ENCODE assay signal across 8 cellular contexts in the genomic region with DNA sequence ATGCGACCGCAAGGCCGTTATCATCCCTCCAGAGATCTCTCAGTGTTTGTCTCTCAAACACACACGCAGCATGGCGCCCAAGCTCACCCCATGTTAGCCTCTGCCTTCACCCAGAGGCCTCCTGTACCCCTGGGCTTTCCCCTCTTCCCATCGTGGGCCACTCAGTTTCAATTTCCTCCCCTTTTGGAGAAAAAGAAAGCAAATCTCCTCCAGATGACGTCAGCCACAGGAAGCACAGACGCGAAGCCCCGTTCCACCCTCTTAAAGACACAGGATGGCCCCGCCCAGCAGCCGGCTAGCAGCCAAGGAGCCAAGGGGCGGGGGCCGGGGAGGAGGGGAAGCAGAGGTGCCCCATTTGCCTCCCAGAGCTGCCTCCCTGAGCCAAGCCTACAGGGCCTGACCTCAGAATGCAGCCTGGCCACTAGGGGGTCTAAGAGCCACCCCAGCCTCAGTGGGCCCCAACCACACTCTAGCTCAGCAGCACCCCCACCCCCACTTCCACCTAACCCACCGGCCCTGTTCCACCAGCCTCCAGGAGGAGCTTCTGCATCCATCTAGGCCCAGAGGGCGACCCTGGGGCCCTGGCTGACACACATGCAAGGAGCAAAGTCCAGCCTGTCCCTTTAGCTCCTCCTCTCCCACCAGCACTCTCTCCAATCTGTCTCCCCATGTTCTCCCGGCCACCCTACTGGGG. TPM values are rescaled to one million over a fixed set of nuclear protein-coding genes. Genes with fewer than 3 reads are reported as not detected.
DNase-seq lines count a peak whose midpoint lies in the region; ATAC-seq and FAIRE-seq lines count a peak whose summit lies in the region.

No MANE protein-coding gene starts in this region.

- FAIRE-seq in endometrium (lab: Jason Lieb, UNC) = peak; percentile 29

- peaks cover 73% of the 10 kb centered on the region for H3K4me1 Mint-ChIP-seq in activated CD8-positive, alpha-beta memory T cell treated with anti-CD3 and anti-CD28 coated beads, Interleukin-2, amount 10 ng/mL, durations not matched to agents 7 days and 5 days

- peak; percentile 91 for DNase-seq in CMK (ENCODE audit: low read depth)
- peak; percentile 98 for DNase-seq in NOMO-1 treated with DMSO at 0.1 percent for 48 hours (lab: John Stamatoyannopoulos, UW; ENCODE audit: unreplicated experiment)
- DNase-seq in activated CD8-positive, alpha-beta memory T cell treated with anti-CD3 and anti-CD28 coated beads, Interleukin-2, amount 10 ng/mL, durations not matched to agents 7 days and 5 days = peak; percentile 99
- DNase-seq in mesenteric fat pad (ENCODE audit: low spot score) = peak; percentile 95
- DNase-seq in stimulated activated CD8-positive, alpha-beta memory T cell treated with anti-CD3 and anti-CD28 coated beads, Interleukin-15, amount 100 ng/mL, for 1 hour (ENCODE audit: low read depth) = peak; percentile 90

- ATAC-seq in GM19438 (IDR thresholded peaks at IDR 0.05; ENCODE audit: low read depth, unreplicated experiment) = peak; percentile 87
- peak; percentile 69 for ATAC-seq in HG03571 (IDR thresholded peaks at IDR 0.05; ENCODE audit: unreplicated experiment)
- peak; percentile 88 for ATAC-seq in activated CD8-positive, alpha-beta memory T cell treated with anti-CD3 and anti-CD28 coated beads, Interleukin-2, amount 10 ng/mL, durations not matched to agents 7 days and 5 days

- peak overlapping the region; percentile 95 for H3K27ac Mint-ChIP-seq in activated CD8-positive, alpha-beta memory T cell treated with anti-CD3 and anti-CD28 coated beads, Interleukin-2, amount 10 ng/mL, durations not matched to agents 7 days and 5 days

- CTCF ChIA-PET in activated CD8-positive, alpha-beta memory T cell treated with anti-CD3 and anti-CD28 coated beads, Interleukin-2, amount 10 ng/mL, durations not matched to agents 7 days and 5 days (lab: Charles Lee) = interaction anchor here (0.9 to 9.7 kb wide), 17 partner anchors 12 to 184 kb away, joined by 3 to 101 read pairs (median 5); a partner anchor contains a TSS

- no peaks in the 10 kb centered on the region for H3K9me3 Mint-ChIP-seq in activated CD8-positive, alpha-beta memory T cell treated with anti-CD3 and anti-CD28 coated beads, Interleukin-2, amount 10 ng/mL, durations not matched to agents 7 days and 5 days (ENCODE audit: low read depth)

- H3K4me3 Mint-ChIP-seq in activated CD8-positive, alpha-beta memory T cell treated with anti-CD3 and anti-CD28 coated beads, Interleukin-2, amount 10 ng/mL, durations not matched to agents 7 days and 5 days = peak overlapping the region; percentile 85

- peaks cover 33% of the 10 kb centered on the region for H3K36me3 Mint-ChIP-seq in activated CD8-positive, alpha-beta memory T cell treated with anti-CD3 and anti-CD28 coated beads, Interleukin-2, amount 10 ng/mL, durations not matched to agents 7 days and 5 days

- no peaks in the 10 kb centered on the region for H3K27me3 Mint-ChIP-seq in activated CD8-positive, alpha-beta memory T cell treated with anti-CD3 and anti-CD28 coated beads, Interleukin-2, amount 10 ng/mL, durations not matched to agents 7 days and 5 days

RNA-seq across cellular contexts. Expression of a gene that starts 26.5 kb away (rescaled TPM):
- 10 to 100 TPM; 20.9 to 21.2 TPM for total RNA-seq in activated CD8-positive, alpha-beta memory T cell treated with anti-CD3 and anti-CD28 coated beads, Interleukin-2, amount 10 ng/mL, durations not matched to agents 7 days and 5 days
- 7.2 TPM for total RNA-seq in mesenteric fat pad

RNA-seq across cellular contexts. Expression of a gene that starts 30.9 kb away (rescaled TPM):
- 100 to 1,000 TPM; 198 to 313 TPM for total RNA-seq in activated CD8-positive, alpha-beta memory T cell treated with anti-CD3 and anti-CD28 coated beads, Interleukin-2, amount 10 ng/mL, durations not matched to agents 7 days and 5 days
- 170 TPM for total RNA-seq in mesenteric fat pad

RNA-seq across cellular contexts. Expression of a gene that starts 33.0 kb away (rescaled TPM):
- total RNA-seq in activated CD8-positive, alpha-beta memory T cell treated with anti-CD3 and anti-CD28 coated beads, Interleukin-2, amount 10 ng/mL, durations not matched to agents 7 days and 5 days = 100 to 1,000 TPM; 219 to 298 TPM
- total RNA-seq in mesenteric fat pad = 144 TPM

RNA-seq across cellular contexts. Expression of a gene that starts 33.2 kb away (rescaled TPM):
- total RNA-seq in activated CD8-positive, alpha-beta memory T cell treated with anti-CD3 and anti-CD28 coated beads, Interleukin-2, amount 10 ng/mL, durations not matched to agents 7 days and 5 days = 10 to 100 TPM; 18.4 to 21.9 TPM
- 11.6 TPM for total RNA-seq in mesenteric fat pad

RNA-seq across cellular contexts. Expression of a gene that starts 43.2 kb away (rescaled TPM):
- 1 to 10 TPM; 1.8 to 4.0 TPM for total RNA-seq in activated CD8-positive, alpha-beta memory T cell treated with anti-CD3 and anti-CD28 coated beads, Interleukin-2, amount 10 ng/mL, durations not matched to agents 7 days and 5 days
- 40.0 TPM for total RNA-seq in mesenteric fat pad

Comparison
In these comparisons a context has a peak if more than half of its experiments do, and no peak if none do; other contexts are left out.
1. Peak in every context shown above with its lines: DNase-seq and ATAC-seq.